1 cellular context compared by ENCODE assay signal in the genomic region with DNA sequence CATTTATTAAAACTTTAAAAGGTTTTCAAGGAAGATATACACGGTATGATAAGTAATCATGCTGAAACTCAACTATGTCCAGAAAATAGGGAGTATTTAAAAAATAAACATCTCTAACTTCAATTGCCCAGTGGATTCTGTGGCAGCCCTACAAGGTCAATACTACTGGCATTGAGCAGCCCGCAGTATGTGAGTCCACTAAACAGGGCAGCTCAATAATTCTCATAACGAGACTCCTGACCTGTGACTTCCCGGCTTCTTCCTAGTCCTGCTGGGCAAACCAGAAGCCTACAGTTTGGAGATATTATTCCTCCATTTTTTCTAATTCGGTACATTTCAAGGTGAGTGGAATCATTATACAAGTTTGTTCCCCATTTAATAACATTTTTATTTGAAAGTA.
TF ChIP-seq lines count a peak whose summit lies in the region.

No MANE protein-coding gene starts in this region.

TF ChIP-seq in SK-N-SH, 30 proteins besides CTCF, POLR2A, EP300 and RAD21 (continued from another document):
- TF ChIP-seq, protein P1, sequence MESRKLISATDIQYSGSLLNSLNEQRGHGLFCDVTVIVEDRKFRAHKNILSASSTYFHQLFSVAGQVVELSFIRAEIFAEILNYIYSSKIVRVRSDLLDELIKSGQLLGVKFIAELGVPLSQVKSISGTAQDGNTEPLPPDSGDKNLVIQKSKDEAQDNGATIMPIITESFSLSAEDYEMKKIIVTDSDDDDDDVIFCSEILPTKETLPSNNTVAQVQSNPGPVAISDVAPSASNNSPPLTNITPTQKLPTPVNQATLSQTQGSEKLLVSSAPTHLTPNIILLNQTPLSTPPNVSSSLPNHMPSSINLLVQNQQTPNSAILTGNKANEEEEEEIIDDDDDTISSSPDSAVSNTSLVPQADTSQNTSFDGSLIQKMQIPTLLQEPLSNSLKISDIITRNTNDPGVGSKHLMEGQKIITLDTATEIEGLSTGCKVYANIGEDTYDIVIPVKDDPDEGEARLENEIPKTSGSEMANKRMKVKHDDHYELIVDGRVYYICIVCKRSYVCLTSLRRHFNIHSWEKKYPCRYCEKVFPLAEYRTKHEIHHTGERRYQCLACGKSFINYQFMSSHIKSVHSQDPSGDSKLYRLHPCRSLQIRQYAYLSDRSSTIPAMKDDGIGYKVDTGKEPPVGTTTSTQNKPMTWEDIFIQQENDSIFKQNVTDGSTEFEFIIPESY (IDR thresholded peaks at IDR 0.05; ENCODE audit: borderline replicate concordance, low read depth): no peak
- TF ChIP-seq YY1 (IDR thresholded peaks at IDR 0.05; ENCODE audit: low read depth): no peak
- no peak for TF ChIP-seq GATA2 (CRISPR knock-in tag; IDR thresholded peaks at IDR 0.05)
- no peak for TF ChIP-seq EZH2phosphoT487 (IDR thresholded peaks at IDR 0.05; ENCODE audit: borderline replicate concordance, low read depth)
- TF ChIP-seq, protein P2, sequence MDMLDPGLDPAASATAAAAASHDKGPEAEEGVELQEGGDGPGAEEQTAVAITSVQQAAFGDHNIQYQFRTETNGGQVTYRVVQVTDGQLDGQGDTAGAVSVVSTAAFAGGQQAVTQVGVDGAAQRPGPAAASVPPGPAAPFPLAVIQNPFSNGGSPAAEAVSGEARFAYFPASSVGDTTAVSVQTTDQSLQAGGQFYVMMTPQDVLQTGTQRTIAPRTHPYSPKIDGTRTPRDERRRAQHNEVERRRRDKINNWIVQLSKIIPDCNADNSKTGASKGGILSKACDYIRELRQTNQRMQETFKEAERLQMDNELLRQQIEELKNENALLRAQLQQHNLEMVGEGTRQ (IDR thresholded peaks at IDR 0.05; ENCODE audit: borderline replicate concordance, low read depth, low read length): no peak
